Comparison of ENCODE assay signal across 15 cellular contexts in the genomic region with DNA sequence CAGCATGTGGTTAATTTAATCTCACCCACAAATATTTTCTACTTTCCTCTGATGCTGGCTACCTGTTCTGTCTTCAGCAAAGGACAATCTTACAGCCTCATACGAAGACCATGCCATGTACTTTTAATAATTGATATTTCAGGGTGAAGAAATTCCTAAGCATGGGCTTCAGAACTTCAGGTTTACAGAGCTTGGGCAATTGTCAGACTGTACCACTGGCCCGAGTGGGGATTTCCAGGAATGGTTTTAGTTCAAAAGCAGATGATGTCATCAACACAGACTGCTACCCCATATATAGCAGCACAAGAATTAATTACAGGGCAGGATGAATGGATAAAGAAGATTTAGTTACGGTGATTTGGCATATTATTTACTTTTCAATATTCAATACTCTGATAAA.
DNase-seq lines count a peak whose midpoint lies in the region; ATAC-seq, FAIRE-seq and TF ChIP-seq lines count a peak whose summit lies in the region.
"Had no signal": no experiment of that assay in that cellular context is flagged by ENCODE, and none has a peak within 500 bp of the region (broad histone marks: within the 10 kb centered on the region; RNA-seq: fewer than 3 reads in every experiment).

No MANE protein-coding gene starts in this region.

- TF ChIP-seq CTCF in HepG2 (CRISPR knock-in tag; IDR thresholded peaks at IDR 0.05) (no peak), WTC11 (IDR thresholded peaks at IDR 0.05) (no peak), type B pancreatic cell (conservative IDR thresholded peaks at IDR 0.05) (no peak)
- no peak for TF ChIP-seq CTCF in CD8-positive, alpha-beta T cell (IDR thresholded peaks at IDR 0.05)

- no peaks in the 10 kb centered on the region; a peak in 1 of 5 replicates for H3K27me3 ChIP-seq in HepG2 (ENCODE audit: control insufficient read depth in 1 of 2, insufficient read depth in 2 of 2, low read length in 2 of 2)
- H3K27me3 ChIP-seq in CD8-positive, alpha-beta T cell (ENCODE audit: insufficient read depth, low read length) = no peaks in the 10 kb centered on the region
- H3K27me3 ChIP-seq: gastrocnemius medialis, testis had no signal

- peak; percentile 41 for DNase-seq in RCC 7860 (ENCODE audit: low spot score)
- no peak for DNase-seq in HepG2 (ENCODE audit: low spot score)
- DNase-seq in WTC11 (ENCODE audit: low spot score) = no peak
- no peak for DNase-seq in CD8-positive, alpha-beta T cell
- DNase-seq in NCI-H524 treated with DMSO at 0.1 percent for 48 hours (lab: John Stamatoyannopoulos, UW) = no peak
- no peak for DNase-seq in type B pancreatic cell (ENCODE audit: extremely low spot score, unreplicated experiment)
- DNase-seq: activated CD8-positive, alpha-beta memory T cell treated with anti-CD3 and anti-CD28 coated beads for 24 hours; activated naive CD8-positive, alpha-beta T cell treated with anti-CD3 and anti-CD28 coated beads, Interleukin-2, amount 10 ng/mL, durations not matched to agents 7 days and 5 days; gastrocnemius medialis; NCI-H345; testis had no signal

- H3K79me2 ChIP-seq in HepG2 (ENCODE audit: insufficient read depth, low read length) = no peaks in the 10 kb centered on the region

- no peak for TF ChIP-seq RAD21 in HepG2 (CRISPR knock-in tag; IDR thresholded peaks at IDR 0.05)

- H3K9ac ChIP-seq in HepG2 (ENCODE audit: insufficient read depth, low read depth, low read length) = no peak overlapping the region

- peaks cover 14% of the 10 kb centered on the region; the same call in 1 of the 2 replicates for H3K4me1 ChIP-seq in HepG2 (ENCODE audit: insufficient read depth, low read length)
- peaks cover 40% of the 10 kb centered on the region for H3K4me1 ChIP-seq in CD8-positive, alpha-beta T cell (ENCODE audit: insufficient read depth, low read length)

- CTCF ChIA-PET in HepG2 (lab: Yijun Ruan, JAX; ENCODE audit: low intra/inter-chr PET ratio, low total read pairs) = no interaction called here
- CTCF ChIA-PET in WTC11 (lab: Charles Lee) = no interaction called here
- CTCF ChIA-PET in CD8-positive, alpha-beta T cell (lab: Charles Lee) = no interaction called here

- FAIRE-seq in RCC 7860 (lab: Jason Lieb, UNC) (no peak), HepG2 (lab: Jason Lieb, UNC) (no peak)
- FAIRE-seq: keratinocyte had no signal

- 2% methylated on average over 3 of the region's 3 CpGs for WGBS in HepG2 (ENCODE audit: low lambda C conversion rate)

- BruUV-seq in HepG2 (replicated peaks; lab: Mats Ljungman, UMichigan) = no TSS peak

- no peak overlapping the region for H2AFZ ChIP-seq in HepG2 (ENCODE audit: low read length)

- H3K27ac ChIP-seq in HepG2 (ENCODE audit: extremely low read length, insufficient read depth, low read length) = no peak overlapping the region
- no peak overlapping the region for H3K27ac ChIP-seq in CD8-positive, alpha-beta T cell (ENCODE audit: low read depth, low read length)
- H3K27ac ChIP-seq: gastrocnemius medialis, skin epidermis, testis had no signal

- no peaks in the 10 kb centered on the region for H3K9me3 Mint-ChIP-seq in WTC11
- H3K9me3 Mint-ChIP-seq in CD8-positive, alpha-beta T cell = no peaks in the 10 kb centered on the region
- no peaks in the 10 kb centered on the region for H3K9me3 Mint-ChIP-seq in type B pancreatic cell

- TF ChIP-seq EP300 in HepG2 (IDR thresholded peaks at IDR 0.05; ENCODE audit: low read depth in 2 of 2, low read length in 2 of 2) (no peak), HepG2 (CRISPR knock-in tag; IDR thresholded peaks at IDR 0.05; ENCODE audit: borderline replicate concordance) (no peak)

- H3K9me3 ChIP-seq in HepG2 (ENCODE audit: low read length) = no peaks in the 10 kb centered on the region
- no peaks in the 10 kb centered on the region for H3K9me3 ChIP-seq in CD8-positive, alpha-beta T cell (ENCODE audit: low read length)
- H3K9me3 ChIP-seq: gastrocnemius medialis, testis had no signal

- in situ Hi-C loops in HepG2 (cut with HindIII; ENCODE audit: extremely low pct_ligation_motif_present, low pct_unique_long_range_greater_than_20kb) = no loop called here

- H3K4me1 Mint-ChIP-seq in WTC11 (no peaks in the 10 kb centered on the region), type B pancreatic cell (ENCODE audit: unreplicated experiment) (peaks cover 22% of the 10 kb centered on the region)
- H3K4me1 Mint-ChIP-seq in CD8-positive, alpha-beta T cell (ENCODE audit: low read depth) = peaks cover 51% of the 10 kb centered on the region

- no peaks in the 10 kb centered on the region for H4K20me1 ChIP-seq in HepG2 (ENCODE audit: insufficient read depth, low read length)

- H3K4me3 Mint-ChIP-seq in WTC11 (no peak overlapping the region), type B pancreatic cell (no peak overlapping the region)
- no peak overlapping the region for H3K4me3 Mint-ChIP-seq in CD8-positive, alpha-beta T cell
- H3K4me3 Mint-ChIP-seq: activated naive CD8-positive, alpha-beta T cell treated with anti-CD3 and anti-CD28 coated beads, Interleukin-2, amount 10 ng/mL, durations not matched to agents 7 days and 5 days had no signal

- H3K4me2 ChIP-seq in HepG2 (ENCODE audit: low read depth, low read length) = no peak overlapping the region

- intact Hi-C loops in HepG2 (cut with micrococcal nuclease; ENCODE audit: unreplicated experiment) = no loop called here
- intact Hi-C loops in CD8-positive, alpha-beta T cell (cut with DNase I, micrococcal nuclease) = no loop called here

- H3K36me3 Mint-ChIP-seq in WTC11 (no peaks in the 10 kb centered on the region), type B pancreatic cell (no peaks in the 10 kb centered on the region)
- no peaks in the 10 kb centered on the region for H3K36me3 Mint-ChIP-seq in CD8-positive, alpha-beta T cell

- H3K27ac Mint-ChIP-seq in WTC11 = no peak overlapping the region
- no peak overlapping the region for H3K27ac Mint-ChIP-seq in CD8-positive, alpha-beta T cell
- no peak overlapping the region for H3K27ac Mint-ChIP-seq in type B pancreatic cell
- H3K27ac Mint-ChIP-seq: activated naive CD8-positive, alpha-beta T cell treated with anti-CD3 and anti-CD28 coated beads, Interleukin-2, amount 10 ng/mL, durations not matched to agents 7 days and 5 days had no signal

- TF ChIP-seq POLR2A in HepG2 (IDR thresholded peaks at IDR 0.05; ENCODE audit: insufficient read depth in 1 of 2, low read depth in 2 of 2, low read length in 2 of 2) = no peak

- H3K27me3 Mint-ChIP-seq in WTC11 (ENCODE audit: low read depth) = no peaks in the 10 kb centered on the region
- H3K27me3 Mint-ChIP-seq in CD8-positive, alpha-beta T cell (ENCODE audit: low read depth) = no peaks in the 10 kb centered on the region
- peaks cover 10% of the 10 kb centered on the region for H3K27me3 Mint-ChIP-seq in type B pancreatic cell
- H3K27me3 Mint-ChIP-seq: activated naive CD8-positive, alpha-beta T cell treated with anti-CD3 and anti-CD28 coated beads, Interleukin-2, amount 10 ng/mL, durations not matched to agents 7 days and 5 days had no signal

- peak; percentile 31 for ATAC-seq in GM18511 (IDR thresholded peaks at IDR 0.05; ENCODE audit: unreplicated experiment)
- ATAC-seq in GM21786 (IDR thresholded peaks at IDR 0.05; ENCODE audit: unreplicated experiment) = peak; percentile 28
- no peak for ATAC-seq in HepG2
- ATAC-seq in WTC11 = no peak
- no peak for ATAC-seq in CD8-positive, alpha-beta T cell
- ATAC-seq: gastrocnemius medialis had no signal

- no peak overlapping the region for H3K4me3 ChIP-seq in HepG2 (replicated peaks in 1 of 3; ENCODE audit: insufficient read depth in 1 of 3, low read depth in 2 of 3, low read length in 3 of 3)
- H3K4me3 ChIP-seq in CD8-positive, alpha-beta T cell (ENCODE audit: low read depth, low read length) = no peak overlapping the region
- H3K4me3 ChIP-seq: gastrocnemius medialis, skin epidermis, testis had no signal

- POLR2A ChIA-PET in HepG2 (lab: Yijun Ruan, JAX) = no interaction called here
- POLR2A ChIA-PET in WTC11 (lab: Charles Lee) = no interaction called here
- POLR2A ChIA-PET in CD8-positive, alpha-beta T cell (lab: Charles Lee) = interaction anchor here (0.6 to 2.1 kb wide), 2 partner anchors 13 to 29 kb away, joined by 5 read pairs; no protein-coding TSS in a partner anchor

- H3K36me3 ChIP-seq in HepG2 (replicated peaks in 1 of 2; ENCODE audit: control insufficient read depth in 1 of 2, insufficient read depth in 2 of 2, low read length in 2 of 2) = no peaks in the 10 kb centered on the region
- no peaks in the 10 kb centered on the region for H3K36me3 ChIP-seq in CD8-positive, alpha-beta T cell (ENCODE audit: insufficient read depth, low read length)
- H3K36me3 ChIP-seq: gastrocnemius medialis had no signal

TF ChIP-seq in HepG2, 621 proteins besides CTCF, POLR2A, EP300 and RAD21:
- TF ChIP-seq ZNF260 (CRISPR knock-in tag; IDR thresholded peaks at IDR 0.05; ENCODE audit: borderline replicate concordance, low read depth) = no peak
- peak; percentile 76 for TF ChIP-seq ATF7 (IDR thresholded peaks at IDR 0.05)
- TF ChIP-seq ATF7 (CRISPR knock-in tag; IDR thresholded peaks at IDR 0.05) = no peak
- TF ChIP-seq CREB1 (IDR thresholded peaks at IDR 0.05) = 0 out of 2 replicates have a peak, but pooled peaks have one; percentile 11
- no peak for TF ChIP-seq CREB1 (CRISPR knock-in tag; IDR thresholded peaks at IDR 0.05)

TF ChIP-seq in WTC11, 78 proteins besides CTCF, POLR2A, EP300 and RAD21 (continues in another document):
- TF ChIP-seq, protein P1, sequence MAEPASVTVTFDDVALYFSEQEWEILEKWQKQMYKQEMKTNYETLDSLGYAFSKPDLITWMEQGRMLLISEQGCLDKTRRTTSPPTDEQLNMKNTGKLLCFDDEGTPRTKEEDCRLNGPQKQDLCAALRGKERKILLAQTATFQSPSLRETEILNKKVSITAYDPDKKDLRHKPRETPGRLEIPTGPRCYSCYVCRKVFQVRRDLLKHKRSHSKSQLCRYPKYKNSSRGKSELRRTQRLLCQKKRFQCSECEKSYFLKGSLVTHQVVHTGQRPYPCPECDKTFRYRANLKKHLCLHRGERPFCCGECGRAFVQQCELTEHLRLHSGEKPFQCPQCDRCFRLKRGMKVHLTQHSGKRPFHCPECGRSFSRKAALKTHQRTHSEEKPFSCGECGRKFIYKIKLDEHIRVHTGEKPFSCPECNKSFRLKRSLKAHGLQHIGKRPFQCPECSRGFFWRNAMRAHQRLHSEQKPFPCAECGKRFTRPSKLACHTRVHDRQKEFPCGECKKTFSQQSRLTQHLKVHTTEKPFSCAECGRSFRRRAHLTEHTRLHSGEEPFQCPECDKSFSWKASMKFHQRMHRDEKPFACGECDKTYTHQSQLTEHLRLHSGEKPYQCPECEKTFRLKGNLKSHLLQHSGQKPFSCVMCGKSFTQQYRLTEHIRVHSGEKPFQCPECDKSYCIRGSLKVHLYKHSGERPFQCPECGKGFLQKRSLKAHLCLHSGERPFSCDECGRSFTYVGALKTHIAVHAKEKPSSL (CRISPR knock-in tag; conservative IDR thresholded peaks at IDR 0.05) = no peak
- no peak for TF ChIP-seq NR2C2 (CRISPR knock-in tag; IDR thresholded peaks at IDR 0.05)
- no peak for TF ChIP-seq GRHL2 (CRISPR knock-in tag; IDR thresholded peaks at IDR 0.05; ENCODE audit: insufficient replicate concordance, severe bottlenecking)
- no peak for TF ChIP-seq ZNF121 (CRISPR knock-in tag; IDR thresholded peaks at IDR 0.05)
- no peak for TF ChIP-seq FOXJ3 (CRISPR knock-in tag; IDR thresholded peaks at IDR 0.05; ENCODE audit: borderline replicate concordance)

Comparison
In these comparisons a context has a peak if more than half of its experiments do, and no peak if none do; other contexts are left out.
1. ATAC-seq: peak in GM18511 (single experiment) and GM21786 (single experiment); none in HepG2 (single experiment), WTC11 (single experiment) and CD8-positive, alpha-beta T cell (single experiment).